ENCODE assay signal across 7 cellular contexts in genomic region chr22:46055176-46055850, GRCh38.
A peak's percentile ranks its signal among the peaks of the same experiment; 100 is the strongest.
DNase-seq lines count a peak whose midpoint lies in the region; ATAC-seq and TF ChIP-seq lines count a peak whose summit lies in the region.

No MANE protein-coding gene starts in this region.

- no peak for TF ChIP-seq CTCF in KMS-11 (conservative IDR thresholded peaks at IDR 0.05; ENCODE audit: low read depth, low read length)

- DNase-seq in immature natural killer cell, result peak; percentile 53 to 66 (median 59)
- DNase-seq in substantia nigra (lab: John Stamatoyannopoulos, UW), result peak in 1 of 49 donors; percentile 39
- DNase-seq in 8988T, result no peak
- no peak for DNase-seq in stimulated activated CD4-positive, alpha-beta T cell treated with anti-CD3 and anti-CD28 coated beads, Interleukin-2, amount 100 ng/mL, for 24 hours

- no peak for ATAC-seq in GM19397 (IDR thresholded peaks at IDR 0.05; ENCODE audit: unreplicated experiment)

- no peaks in the 10 kb centered on the region for H3K36me3 ChIP-seq in KMS-11 (ENCODE audit: insufficient read depth)

- no peaks in the 10 kb centered on the region for H3K27me3 ChIP-seq in KMS-11 (ENCODE audit: insufficient read depth, low read depth)

- no peak overlapping the region for H2AFZ ChIP-seq in KMS-11 (ENCODE audit: low read depth)

- peaks cover 73% of the 10 kb centered on the region for H3K4me1 ChIP-seq in KMS-11 (ENCODE audit: low read depth, poor library complexity, severe bottlenecking)

- no peaks in the 10 kb centered on the region for H3K27me3 Mint-ChIP-seq in activated naive CD8-positive, alpha-beta T cell
- peaks cover 3 to 7% (median 4%) of the 10 kb centered on the region in 3 donors for H3K27me3 Mint-ChIP-seq in immature natural killer cell (ENCODE audit: low read depth in 3 of 3)

- H3K4me1 Mint-ChIP-seq in activated naive CD8-positive, alpha-beta T cell (ENCODE audit: low read depth), result peaks cover 53% of the 10 kb centered on the region
- peaks cover 73 to 84% of the 10 kb centered on the region in 2 donors for H3K4me1 Mint-ChIP-seq in immature natural killer cell

- peak overlapping the region; percentile 94 for H3K27ac Mint-ChIP-seq in activated naive CD8-positive, alpha-beta T cell
- peak overlapping the region; percentile 74 to 96 (median 88) for H3K27ac Mint-ChIP-seq in immature natural killer cell

- H3K36me3 Mint-ChIP-seq in activated naive CD8-positive, alpha-beta T cell, result no peaks in the 10 kb centered on the region
- no peaks in the 10 kb centered on the region for H3K36me3 Mint-ChIP-seq in immature natural killer cell

- H3K27ac ChIP-seq in KMS-11 (peak overlapping the region; percentile 80), substantia nigra (ENCODE audit: low read depth, low read length, poor library complexity, severe bottlenecking) (peak overlapping the region; percentile 100)

- peaks cover 47% of the 10 kb centered on the region for H3K79me2 ChIP-seq in KMS-11 (ENCODE audit: insufficient read depth, low read depth)

- H3K4me2 ChIP-seq in KMS-11, result peak overlapping the region; percentile 90

- no peak overlapping the region for H3K4me3 ChIP-seq in KMS-11 (IDR thresholded peaks at IDR 0.05; ENCODE audit: insufficient read depth, low read depth, low read length)

- H3K4me3 Mint-ChIP-seq in activated naive CD8-positive, alpha-beta T cell, result peak overlapping the region; percentile 92
- H3K4me3 Mint-ChIP-seq in immature natural killer cell, result peak overlapping the region; percentile 79 to 93 (median 90)

- no peaks in the 10 kb centered on the region for H3K9me3 Mint-ChIP-seq in activated naive CD8-positive, alpha-beta T cell (ENCODE audit: low read depth)
- H3K9me3 Mint-ChIP-seq in immature natural killer cell, result no peaks in the 10 kb centered on the region

- H3K9ac ChIP-seq in KMS-11, result peak overlapping the region; percentile 84

- H4K20me1 ChIP-seq in KMS-11 (ENCODE audit: insufficient read depth), result no peaks in the 10 kb centered on the region

Comparison
In these comparisons a context has a peak if more than half of its experiments do, and no peak if none do; other contexts are left out.
1. DNase-seq: peak in immature natural killer cell (3 of 3); none in 8988T (single experiment) and stimulated activated CD4-positive, alpha-beta T cell treated with anti-CD3 and anti-CD28 coated beads, Interleukin-2, amount 100 ng/mL, for 24 hours (0 of 2).